Comparison of ENCODE assay signal across 35 cellular contexts in genomic region chr15:88838667-88839066, GRCh38. TPM values are rescaled to one million over a fixed set of nuclear protein-coding genes. Genes with fewer than 3 reads are reported as not detected.
"Had no signal": no experiment of that assay in that cellular context is flagged by ENCODE, and none has a peak within 500 bp of the region (broad histone marks: within the 10 kb centered on the region; RNA-seq: fewer than 3 reads in every experiment).

No MANE protein-coding gene starts in this region.

- ATAC-seq: activated CD8-positive, alpha-beta memory T cell treated with anti-CD3 and anti-CD28 coated beads, Interleukin-2, amount 10 ng/mL, durations not matched to agents 7 days and 5 days; activated T-cell treated with anti-CD3 and anti-CD28 coated beads, Interleukin-2, amount 50 U/mL, for 72 hours; activated T-helper 17 cell treated with anti-CD3 and anti-CD28 coated beads, Interleukin-2, amount 50 U/mL, for 72 hours; Panc1; SK-N-SH treated with all-trans-retinoic acid at 6 μM for 48 hours; T-cell had no signal

- H3K4me3 Mint-ChIP-seq: activated CD4-positive, alpha-beta memory T cell treated with anti-CD3 and anti-CD28 coated beads, Interleukin-2, amount 10 ng/mL, durations not matched to agents 7 days and 5 days; activated CD8-positive, alpha-beta memory T cell treated with anti-CD3 and anti-CD28 coated beads, Interleukin-2, amount 10 ng/mL, durations not matched to agents 7 days and 5 days; activated naive CD8-positive, alpha-beta T cell treated with anti-CD3 and anti-CD28 coated beads for 36 hours; activated T-cell treated with anti-CD3 and anti-CD28 coated beads, Interleukin-2, amount 50 U/mL, for 72 hours; activated T-helper 17 cell treated with anti-CD3 and anti-CD28 coated beads, Interleukin-2, amount 50 U/mL, for 72 hours; central memory CD8-positive, alpha-beta T cell; T-cell had no signal

- H3K9me3 ChIP-seq: ascending aorta had no signal

- H3K27ac Mint-ChIP-seq: activated CD4-positive, alpha-beta memory T cell treated with anti-CD3 and anti-CD28 coated beads, Interleukin-2, amount 10 ng/mL, durations not matched to agents 7 days and 5 days; activated CD8-positive, alpha-beta memory T cell treated with anti-CD3 and anti-CD28 coated beads, Interleukin-2, amount 10 ng/mL, durations not matched to agents 7 days and 5 days; activated naive CD8-positive, alpha-beta T cell treated with anti-CD3 and anti-CD28 coated beads for 36 hours; activated T-cell treated with anti-CD3 and anti-CD28 coated beads, Interleukin-2, amount 50 U/mL, for 72 hours; activated T-helper 17 cell treated with anti-CD3 and anti-CD28 coated beads, Interleukin-2, amount 50 U/mL, for 72 hours; T-cell had no signal

- H3K36me3 Mint-ChIP-seq: activated CD8-positive, alpha-beta memory T cell treated with anti-CD3 and anti-CD28 coated beads, Interleukin-2, amount 10 ng/mL, durations not matched to agents 7 days and 5 days; activated naive CD8-positive, alpha-beta T cell treated with anti-CD3 and anti-CD28 coated beads for 36 hours; T-cell had no signal

- DNase-seq: activated CD4-positive, alpha-beta memory T cell treated with anti-CD3 and anti-CD28 coated beads, Interleukin-2, amount 10 ng/mL, durations not matched to agents 7 days and 5 days; activated CD4-positive, alpha-beta T cell treated with anti-CD3 and anti-CD28 coated beads for 1 hour; activated CD4-positive, alpha-beta T cell treated with anti-CD3 and anti-CD28 coated beads for 48 hours; activated CD4-positive, CD25-positive, alpha-beta regulatory T cell; activated CD8-positive, alpha-beta memory T cell treated with anti-CD3 and anti-CD28 coated beads for 24 hours; activated CD8-positive, alpha-beta memory T cell treated with anti-CD3 and anti-CD28 coated beads, Interleukin-2, amount 10 ng/mL, durations not matched to agents 7 days and 5 days; activated CD8-positive, alpha-beta memory T cell treated with anti-CD3 and anti-CD28 coated beads, Interleukin-2, amount 50 U/mL, for 48 hours; activated effector memory CD4-positive, alpha-beta T cell treated with anti-CD3 and anti-CD28 coated beads, Interleukin-2, amount 50 U/mL, for 16 hours; activated naive CD4-positive, alpha-beta T cell; activated naive CD4-positive, alpha-beta T cell treated with anti-CD3 and anti-CD28 coated beads, Interleukin-2, amount 50 U/mL, for 16 hours; activated naive CD8-positive, alpha-beta T cell treated with anti-CD3 and anti-CD28 coated beads for 36 hours; activated T-cell treated with anti-CD3 and anti-CD28 coated beads, Interleukin-2, amount 50 U/mL, for 72 hours; amniotic stem cell; Karpas-422; NCI-H1105; NCI-H1417 treated with DMSO at 0.1 percent for 48 hours; NCI-H187 treated with DMSO at 0.1 percent for 48 hours; NCI-H2081; NCI-H2171 treated with DMSO at 0.1 percent for 48 hours; NCI-H226; NCI-H446 treated with DMSO at 0.1 percent for 48 hours; NCI-H524; NCI-H69; SIG-M5; T-cell; T-helper 2 cell; T-helper 9 cell had no signal

- H3K27me3 Mint-ChIP-seq: activated CD4-positive, alpha-beta memory T cell treated with anti-CD3 and anti-CD28 coated beads, Interleukin-2, amount 10 ng/mL, durations not matched to agents 7 days and 5 days; activated CD8-positive, alpha-beta memory T cell treated with anti-CD3 and anti-CD28 coated beads, Interleukin-2, amount 10 ng/mL, durations not matched to agents 7 days and 5 days had no signal

- H3K4me1 Mint-ChIP-seq: activated CD8-positive, alpha-beta memory T cell treated with anti-CD3 and anti-CD28 coated beads, Interleukin-2, amount 10 ng/mL, durations not matched to agents 7 days and 5 days; activated T-helper 17 cell treated with anti-CD3 and anti-CD28 coated beads, Interleukin-2, amount 50 U/mL, for 72 hours; central memory CD8-positive, alpha-beta T cell had no signal

- H3K27me3 ChIP-seq: ascending aorta, cardiac muscle cell had no signal

- H3K27ac ChIP-seq: ascending aorta, cardiac muscle cell, VCaP had no signal

- H3K36me3 ChIP-seq: cardiac muscle cell had no signal

- H3K4me3 ChIP-seq: ascending aorta, cardiac muscle cell had no signal

- H3K9me3 Mint-ChIP-seq: activated CD4-positive, alpha-beta memory T cell treated with anti-CD3 and anti-CD28 coated beads, Interleukin-2, amount 10 ng/mL, durations not matched to agents 7 days and 5 days; activated naive CD8-positive, alpha-beta T cell treated with anti-CD3 and anti-CD28 coated beads for 36 hours; activated T-cell treated with anti-CD3 and anti-CD28 coated beads, Interleukin-2, amount 50 U/mL, for 72 hours; activated T-helper 17 cell treated with anti-CD3 and anti-CD28 coated beads, Interleukin-2, amount 50 U/mL, for 72 hours; central memory CD8-positive, alpha-beta T cell; T-cell had no signal

RNA-seq across cellular contexts. Expression of gene ACAN, which starts 35.4 kb away (rescaled TPM):
- total RNA-seq: activated CD4-positive, alpha-beta memory T cell treated with anti-CD3 and anti-CD28 coated beads, Interleukin-2, amount 10 ng/mL, durations not matched to agents 7 days and 5 days; activated CD8-positive, alpha-beta memory T cell treated with anti-CD3 and anti-CD28 coated beads, Interleukin-2, amount 10 ng/mL, durations not matched to agents 7 days and 5 days; activated naive CD8-positive, alpha-beta T cell treated with anti-CD3 and anti-CD28 coated beads for 36 hours; activated T-cell treated with anti-CD3 and anti-CD28 coated beads, Interleukin-2, amount 50 U/mL, for 72 hours; activated T-helper 17 cell treated with anti-CD3 and anti-CD28 coated beads, Interleukin-2, amount 50 U/mL, for 72 hours; MCF 10A; T-cell had no signal
